Comparison of ENCODE assay signal across 23 cellular contexts in the genomic region with DNA sequence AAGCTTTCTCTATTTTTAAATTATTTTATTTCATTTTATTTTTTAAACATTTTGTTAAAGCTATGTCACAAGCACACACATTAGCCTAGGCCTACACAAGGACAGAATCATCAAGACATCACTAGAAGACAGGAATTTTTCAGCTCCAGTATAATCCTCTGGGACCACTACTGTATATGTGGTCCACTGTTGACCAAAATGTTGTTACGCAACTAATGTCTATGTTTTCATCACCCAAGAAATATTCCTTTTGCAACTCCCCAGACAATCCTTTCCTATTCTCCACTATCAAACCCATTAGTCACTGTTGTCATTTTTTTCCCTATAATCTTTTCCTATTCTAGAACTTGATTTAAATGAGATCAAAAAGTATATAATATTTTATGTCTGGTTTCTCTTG.
"Had no signal": no experiment of that assay in that cellular context is flagged by ENCODE, and none has a peak within 500 bp of the region (broad histone marks: within the 10 kb centered on the region; RNA-seq: fewer than 3 reads in every experiment).

No MANE protein-coding gene starts in this region.

- H3K4me3 ChIP-seq: MG63 had no signal

- H3K9me3 ChIP-seq: MG63 had no signal

- DNase-seq: activated CD4-positive, alpha-beta T cell treated with anti-CD3 and anti-CD28 coated beads for 48 hours; activated CD4-positive, alpha-beta T cell treated with anti-CD3 and anti-CD28 coated beads, Interleukin-2, amount 50 U/mL, for 4 hours; activated CD4-positive, CD25-positive, alpha-beta regulatory T cell treated with anti-CD3 and anti-CD28 coated beads, Interleukin-2, amount 50 U/mL, for 72 hours; activated CD8-positive, alpha-beta memory T cell treated with anti-CD3 and anti-CD28 coated beads, Interleukin-2, amount 50 U/mL, for 48 hours; activated CD8-positive, alpha-beta T cell treated with anti-CD3 and anti-CD28 coated beads, Interleukin-2, amount 10 ng/mL, durations not matched to agents 7 days and 5 days; activated naive CD4-positive, alpha-beta T cell; activated T-cell treated with anti-CD3 and anti-CD28 coated beads, Interleukin-2, amount 50 U/mL, for 1 hour; aorta; KG1; MG63; MV-4-11; NCI-H1105; NCI-H1436; NCI-H1694 treated with DMSO at 0.1 percent for 48 hours; NCI-H2029 treated with DMSO at 0.1 percent for 48 hours; NCI-H510A treated with DMSO at 0.1 percent for 48 hours; NCI-H69; NK-92 treated with Interleukin-12 subunit alpha and Interleukin-12 subunit beta, amount 100 ng/mL, for 24 hours; OCI-M1; RPMI8226 had no signal

- H3K36me3 ChIP-seq: MG63 had no signal

- ATAC-seq: activated CD8-positive, alpha-beta T cell treated with anti-CD3 and anti-CD28 coated beads, Interleukin-2, amount 10 ng/mL, durations not matched to agents 7 days and 5 days; Panc1; Right ventricle myocardium inferior; WTC11 had no signal

- H3K27me3 ChIP-seq: MG63 had no signal
